18 cellular contexts compared by ENCODE assay signal in genomic region chr14:36996133-36996856, GRCh38.
DNase-seq lines count a peak whose midpoint lies in the region; ATAC-seq and TF ChIP-seq lines count a peak whose summit lies in the region.
"Had no signal": no experiment of that assay in that cellular context is flagged by ENCODE, and none has a peak within 500 bp of the region (broad histone marks: within the 10 kb centered on the region; RNA-seq: fewer than 3 reads in every experiment).

No MANE protein-coding gene starts in this region.

- intact Hi-C loops in aorta (cut with DNase I): no loop called here

- H3K27ac ChIP-seq in SJSA1 (peak overlapping the region; percentile 86), aorta (ENCODE audit: low read depth in 1 of 2, low read length in 2 of 2) (no peak overlapping the region)
- H3K27ac ChIP-seq: 22Rv1, ascending aorta, HL-60, thyroid gland had no signal

- no peaks in the 10 kb centered on the region for H3K27me3 ChIP-seq in SJSA1 (replicated peaks)
- H3K27me3 ChIP-seq in aorta (ENCODE audit: control insufficient read depth in 1 of 2, insufficient read depth in 2 of 2, low read length in 1 of 2): no peaks in the 10 kb centered on the region
- H3K27me3 ChIP-seq: ascending aorta, thyroid gland had no signal

- H3K9me3 ChIP-seq in SJSA1 (replicated peaks): no peaks in the 10 kb centered on the region
- H3K9me3 ChIP-seq in aorta (ENCODE audit: control insufficient read depth, low read length): no peaks in the 10 kb centered on the region
- H3K9me3 ChIP-seq: ascending aorta, thyroid gland had no signal

- no peak overlapping the region for H3K4me3 ChIP-seq in SJSA1
- no peak overlapping the region for H3K4me3 ChIP-seq in fibroblast of the aortic adventitia (ENCODE audit: low read depth, low read length)
- H3K4me3 ChIP-seq in aorta (ENCODE audit: low read length in 2 of 2): no peak overlapping the region
- H3K4me3 ChIP-seq: ascending aorta, thyroid gland had no signal

- no peaks in the 10 kb centered on the region for H3K36me3 ChIP-seq in SJSA1
- no peaks in the 10 kb centered on the region for H3K36me3 ChIP-seq in aorta (ENCODE audit: control insufficient read depth in 1 of 2, insufficient read depth in 2 of 2, low read length in 1 of 2)
- H3K36me3 ChIP-seq: ascending aorta, thyroid gland had no signal

- H3K4me1 ChIP-seq in SJSA1 (replicated peaks): peaks cover 34% of the 10 kb centered on the region
- H3K4me1 ChIP-seq in aorta (ENCODE audit: control insufficient read depth in 1 of 2, insufficient read depth in 2 of 2, low read length in 2 of 2): no peaks in the 10 kb centered on the region
- H3K4me1 ChIP-seq: thyroid gland had no signal

- DNase-seq in DMS53 (lab: John Stamatoyannopoulos, UW): peak; percentile 8
- no peak for DNase-seq in DMS53 treated with DMSO at 0.1 percent for 48 hours (lab: John Stamatoyannopoulos, UW; ENCODE audit: unreplicated experiment)
- peak; percentile 82 to 84 for DNase-seq in SJSA1 (ENCODE audit: low read depth in 1 of 2, low spot score in 2 of 2)
- peak; percentile 46 for DNase-seq in fibroblast of the aortic adventitia (ENCODE audit: low read depth)
- peak; percentile 47 to 76 for DNase-seq in aorta
- DNase-seq in NCI-H2107 (lab: John Stamatoyannopoulos, UW): no peak
- DNase-seq in NCI-H2196 treated with DMSO at 0.1 percent for 48 hours (lab: John Stamatoyannopoulos, UW; ENCODE audit: unreplicated experiment): no peak
- DNase-seq: activated T-cell treated with anti-CD3 and anti-CD28 coated beads, Interleukin-2, amount 50 U/mL, for 24 hours; effector CD4-positive, alpha-beta T cell; hippocampal formation; MV-4-11; NCI-H2171; T-cell had no signal

- 61 to 70% methylated on average over 4 of the region's 4 CpGs for WGBS in aorta, 2 donors

- TF ChIP-seq CTCF in fibroblast of the aortic adventitia (IDR thresholded peaks at IDR 0.05; ENCODE audit: insufficient read depth, low read length): no peak

- no peak for ATAC-seq in aorta (ENCODE audit: low FRiP score)
- ATAC-seq in GM19035 (IDR thresholded peaks at IDR 0.05; ENCODE audit: unreplicated experiment): no peak
- ATAC-seq: T-cell had no signal

Comparison
In these comparisons a context has a peak if more than half of its experiments do, and no peak if none do; other contexts are left out.
1. DNase-seq: peak in DMS53 (single experiment), SJSA1 (2 of 2), fibroblast of the aortic adventitia (single experiment) and aorta (2 of 2); none in DMS53 treated with DMSO at 0.1 percent for 48 hours (single experiment), NCI-H2107 (single experiment) and NCI-H2196 treated with DMSO at 0.1 percent for 48 hours (single experiment).